27 cellular contexts compared by ENCODE assay signal in the genomic region with DNA sequence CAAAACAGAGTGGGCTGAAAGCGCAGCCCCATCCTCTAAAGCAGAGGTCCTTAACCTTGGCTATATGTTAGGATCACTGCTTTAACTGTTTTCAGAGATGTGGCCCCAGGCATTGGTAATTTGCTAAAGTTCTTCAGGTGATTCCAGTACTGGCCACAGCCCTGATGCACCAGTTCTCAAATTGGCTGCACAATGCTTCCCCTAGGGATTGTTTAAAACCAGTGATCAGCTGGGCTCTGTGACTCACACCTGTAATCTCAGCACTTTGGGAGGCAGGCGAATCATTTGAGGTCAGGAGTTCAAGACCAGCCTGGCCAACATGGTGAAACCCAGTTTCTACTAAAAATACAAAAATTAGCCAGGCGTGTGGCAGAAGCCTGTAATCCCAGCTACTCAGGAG. TPM values are rescaled to one million over a fixed set of nuclear protein-coding genes. Genes with fewer than 3 reads are reported as not detected.
DNase-seq lines count a peak whose midpoint lies in the region; ATAC-seq and TF ChIP-seq lines count a peak whose summit lies in the region.
"Had no signal": no experiment of that assay in that cellular context is flagged by ENCODE, and none has a peak within 500 bp of the region (broad histone marks: within the 10 kb centered on the region; RNA-seq: fewer than 3 reads in every experiment).

No MANE protein-coding gene starts in this region.

- POLR2A ChIA-PET in Panc1 (lab: Charles Lee) = no interaction called here

- no peaks in the 10 kb centered on the region; the same call in 1 of the 2 replicates for H3K9me3 ChIP-seq in Panc1 (ENCODE audit: control insufficient read depth, insufficient read depth, low read depth, low read length)
- H3K9me3 ChIP-seq: Peyer's patch, stomach, thyroid gland had no signal

- in situ Hi-C loops in Panc1 (cut with HindIII; ENCODE audit: low pct_unique_long_range_greater_than_20kb, low sequenced_read_pairs) = no loop called here

- no peaks in the 10 kb centered on the region for H3K27me3 ChIP-seq in Panc1 (ENCODE audit: control insufficient read depth, insufficient read depth, low read length)
- H3K27me3 ChIP-seq: Peyer's patch, stomach, thyroid gland had no signal

- ATAC-seq in Panc1 = peak; percentile 59; the same call in 1 of the 2 replicates
- ATAC-seq in HG02588 (IDR thresholded peaks at IDR 0.05; ENCODE audit: unreplicated experiment) = no peak
- ATAC-seq in HG03460 (IDR thresholded peaks at IDR 0.05; ENCODE audit: unreplicated experiment) = no peak
- ATAC-seq: activated CD8-positive, alpha-beta T cell treated with anti-CD3 and anti-CD28 coated beads, Interleukin-2, amount 10 ng/mL, durations not matched to agents 7 days and 5 days; GM23338; left ventricle myocardium superior; right cardiac atrium had no signal

- no peak overlapping the region for H3K27ac ChIP-seq in Panc1 (ENCODE audit: low read length)
- H3K27ac ChIP-seq: epithelial cell of prostate, Peyer's patch, stomach, thyroid gland had no signal

- peak; percentile 34 for DNase-seq in HCEC 1CT
- no peak for DNase-seq in Panc1 (ENCODE audit: low read depth, low spot score)
- DNase-seq in fibroblast of mammary gland (ENCODE audit: low read depth) = peak; percentile 60
- DNase-seq in 8988T = no peak
- no peak for DNase-seq in activated CD4-positive, alpha-beta T cell treated with anti-CD3 and anti-CD28 coated beads for 48 hours
- DNase-seq: activated CD8-positive, alpha-beta T cell treated with anti-CD3 and anti-CD28 coated beads, Interleukin-2, amount 10 ng/mL, durations not matched to agents 7 days and 5 days; activated naive CD4-positive, alpha-beta T cell treated with anti-CD3 and anti-CD28 coated beads, Interleukin-2, amount 50 U/mL, for 16 hours; amniotic stem cell; Caco-2; DMS53; effector CD4-positive, alpha-beta T cell; left ventricle myocardium superior; MV-4-11; NCI-H1436 treated with DMSO at 0.1 percent for 48 hours; NCI-H2081 treated with DMSO at 0.1 percent for 48 hours; NCI-H345; Peyer's patch; posterior cingulate gyrus; right cardiac atrium; stimulated activated CD4-positive, alpha-beta T cell treated with anti-CD3 and anti-CD28 coated beads, Interleukin-2, amount 100 ng/mL, for 48 hours; stomach; thyroid gland had no signal

- CTCF ChIA-PET in Panc1 (lab: Charles Lee) = no interaction called here

- H3K4me3 ChIP-seq in Panc1 (ENCODE audit: low read depth in 2 of 2, low read length in 2 of 2) (no peak overlapping the region), fibroblast of mammary gland (ENCODE audit: control insufficient read depth, low read depth, low read length) (no peak overlapping the region)
- H3K4me3 ChIP-seq: GM23338, Peyer's patch, stomach, thyroid gland had no signal

- no peak for TF ChIP-seq CTCF in Panc1 (IDR thresholded peaks at IDR 0.05)
- no peak for TF ChIP-seq CTCF in fibroblast of mammary gland (conservative IDR thresholded peaks at IDR 0.05; ENCODE audit: control insufficient read depth, insufficient read depth, low read depth, low read length)

- H3K36me3 ChIP-seq in Panc1 (ENCODE audit: control insufficient read depth, insufficient read depth, low read length) = no peaks in the 10 kb centered on the region
- H3K36me3 ChIP-seq: Peyer's patch, stomach, thyroid gland had no signal

- BruUV-seq in Panc1 (replicated peaks; lab: Mats Ljungman, UMichigan) = no TSS peak

- intact Hi-C loops in Panc1 (cut with micrococcal nuclease; ENCODE audit: unreplicated experiment) = no loop called here

- no peaks in the 10 kb centered on the region for H3K4me1 ChIP-seq in Panc1 (ENCODE audit: control insufficient read depth, insufficient read depth, low read length)
- H3K4me1 ChIP-seq: Peyer's patch, stomach, thyroid gland had no signal

RNA-seq across cellular contexts. Expression of a gene that starts 8.4 kb away (rescaled TPM):
- 0.21 TPM for total RNA-seq in Panc1 (2021; ENCODE audit: unreplicated experiment)
- polyA plus RNA-seq in Panc1 (2012; ENCODE audit: insufficient read length) = 0.31 TPM
- total RNA-seq: activated CD8-positive, alpha-beta T cell treated with anti-CD3 and anti-CD28 coated beads, Interleukin-2, amount 10 ng/mL, durations not matched to agents 7 days and 5 days; activated T-helper 2 cell treated with anti-CD3 and anti-CD28 coated beads, Interferon-gamma antibody, Interleukin-2, Interleukin-4, amounts not matched to agents 10 μg/mL and 5 μg/mL and 100 μg/mL, durations not matched to agents 14 hours and 24 hours and 36 hours had no signal

RNA-seq across cellular contexts. Expression of a gene that starts 49.1 kb away (rescaled TPM):
- total RNA-seq in Panc1 (2021; ENCODE audit: unreplicated experiment) = 60.1 TPM
- 39.6 TPM for polyA plus RNA-seq in Panc1 (2012; ENCODE audit: insufficient read length)

Comparison
In these comparisons a context has a peak if more than half of its experiments do, and no peak if none do; other contexts are left out.
1. DNase-seq: peak in HCEC 1CT (single experiment) and fibroblast of mammary gland (single experiment); none in Panc1 (single experiment), 8988T (single experiment) and activated CD4-positive, alpha-beta T cell treated with anti-CD3 and anti-CD28 coated beads for 48 hours (single experiment).